Comparison of ENCODE assay signal across 18 cellular contexts in genomic region chr20:19256085-19256484, GRCh38. TPM values are rescaled to one million over a fixed set of nuclear protein-coding genes. Genes with fewer than 3 reads are reported as not detected.
"Had no signal": no experiment of that assay in that cellular context is flagged by ENCODE, and none has a peak within 500 bp of the region (broad histone marks: within the 10 kb centered on the region; RNA-seq: fewer than 3 reads in every experiment).

No MANE protein-coding gene starts in this region.

- H3K27ac Mint-ChIP-seq: activated T-helper 17 cell treated with anti-CD3 and anti-CD28 coated beads, Interleukin-2, amount 50 U/mL, for 72 hours; memory B cell; naive thymus-derived CD4-positive, alpha-beta T cell; stimulated activated naive B cell treated with anti-CD40 and anti-IgM and Interleukin-4, amounts not matched to agents 10 μg/mL and 1 μg/mL and 100 μg/mL, for 72 hours had no signal

- FAIRE-seq: colon had no signal

- H3K4me3 ChIP-seq: adrenal gland, esophagus squamous epithelium, gastroesophageal sphincter, left ventricle myocardium inferior, mucosa of descending colon, tibial nerve had no signal

- H3K27me3 Mint-ChIP-seq: activated T-helper 17 cell treated with anti-CD3 and anti-CD28 coated beads, Interleukin-2, amount 50 U/mL, for 72 hours had no signal

- H3K4me3 Mint-ChIP-seq: activated T-helper 17 cell treated with anti-CD3 and anti-CD28 coated beads, Interleukin-2, amount 50 U/mL, for 72 hours; memory B cell; naive thymus-derived CD4-positive, alpha-beta T cell; stimulated activated naive B cell treated with anti-CD40 and anti-IgM and Interleukin-4, amounts not matched to agents 10 μg/mL and 1 μg/mL and 100 μg/mL, for 72 hours had no signal

- H3K36me3 Mint-ChIP-seq: memory B cell; naive thymus-derived CD4-positive, alpha-beta T cell; stimulated activated naive B cell treated with anti-CD40 and anti-IgM and Interleukin-4, amounts not matched to agents 10 μg/mL and 1 μg/mL and 100 μg/mL, for 72 hours had no signal

- DNase-seq: activated CD4-positive, CD25-positive, alpha-beta regulatory T cell treated with anti-CD3 and anti-CD28 coated beads, Interleukin-2, amount 50 U/mL, for 72 hours; activated naive CD4-positive, alpha-beta T cell treated with Interleukin-2 at 50 U/mL for 16 hours; adrenal gland; esophagus squamous epithelium; left ventricle myocardium inferior; mucosa of descending colon; naive thymus-derived CD4-positive, alpha-beta T cell; stimulated activated CD4-positive, alpha-beta T cell treated with anti-CD3 and anti-CD28 coated beads, Interleukin-15, amount 100 ng/mL, for 24 hours; stimulated activated CD4-positive, alpha-beta T cell treated with anti-CD3 and anti-CD28 coated beads, Interleukin-4, amount 100 ng/mL, for 1 hour; stimulated activated naive B cell treated with anti-CD40 and anti-IgM and Interleukin-4, amounts not matched to agents 10 μg/mL and 1 μg/mL and 100 μg/mL, for 72 hours; T-helper 1 cell; T1000 had no signal

- H3K4me1 Mint-ChIP-seq: activated T-helper 17 cell treated with anti-CD3 and anti-CD28 coated beads, Interleukin-2, amount 50 U/mL, for 72 hours; memory B cell; stimulated activated naive B cell treated with anti-CD40 and anti-IgM and Interleukin-4, amounts not matched to agents 10 μg/mL and 1 μg/mL and 100 μg/mL, for 72 hours had no signal

- ATAC-seq: activated T-helper 17 cell treated with anti-CD3 and anti-CD28 coated beads, Interleukin-2, amount 50 U/mL, for 72 hours; gastroesophageal sphincter; mucosa of descending colon; naive thymus-derived CD4-positive, alpha-beta T cell; SK-N-SH treated with all-trans-retinoic acid at 6 μM for 48 hours; stimulated activated naive B cell treated with anti-CD40 and anti-IgM and Interleukin-4, amounts not matched to agents 10 μg/mL and 1 μg/mL and 100 μg/mL, for 72 hours had no signal

- H3K9me3 Mint-ChIP-seq: memory B cell had no signal

RNA-seq across cellular contexts. Expression of gene SLC24A3, which starts 43.6 kb away (rescaled TPM):
- total RNA-seq: activated T-helper 17 cell treated with anti-CD3 and anti-CD28 coated beads, Interleukin-2, amount 50 U/mL, for 72 hours had no signal
